ENCODE assay signal across 1 cellular context in genomic region chr3:157231071-157231470, GRCh38.
TF ChIP-seq lines count a peak whose summit lies in the region.

No MANE protein-coding gene starts in this region.

TF ChIP-seq in GM23338, 12 proteins besides CTCF, POLR2A, EP300 and RAD21 (continued from another document):
- TF ChIP-seq REST (IDR thresholded peaks at IDR 0.05; ENCODE audit: unreplicated experiment) (no peak), JUNB (IDR thresholded peaks at IDR 0.05; ENCODE audit: unreplicated experiment) (no peak)
